In the genomic region with DNA sequence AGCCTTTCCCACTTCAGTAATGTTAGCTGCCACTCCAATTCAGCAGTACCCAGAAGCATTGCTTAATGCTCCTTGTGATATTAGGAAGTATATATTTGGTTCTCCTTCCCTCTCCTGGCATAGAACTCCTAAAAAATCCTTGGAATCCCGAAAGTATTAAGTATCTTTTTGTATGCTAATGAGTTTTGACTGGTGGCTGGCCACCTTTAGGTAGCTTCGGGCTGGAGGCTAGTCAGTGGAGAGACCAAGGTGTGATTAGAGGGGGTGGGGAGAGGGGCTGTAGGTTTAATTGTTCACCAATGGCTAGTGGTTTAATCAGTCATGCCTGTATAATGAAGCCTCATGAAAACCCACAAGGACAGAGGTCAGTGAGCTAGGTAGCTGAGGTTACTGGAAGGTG, we compare ENCODE assay signal across 11 cellular contexts. TPM values are rescaled to one million over a fixed set of nuclear protein-coding genes. Genes with fewer than 3 reads are reported as not detected.
DNase-seq lines count a peak whose midpoint lies in the region; ATAC-seq and TF ChIP-seq lines count a peak whose summit lies in the region.
"Had no signal": no experiment of that assay in that cellular context is flagged by ENCODE, and none has a peak within 500 bp of the region (broad histone marks: within the 10 kb centered on the region; RNA-seq: fewer than 3 reads in every experiment).

No MANE protein-coding gene starts in this region.

- H3K36me3 ChIP-seq in CD4-positive, CD25-positive, alpha-beta regulatory T cell (ENCODE audit: control insufficient read depth, insufficient read depth, low read length) = peaks cover 78% of the 10 kb centered on the region
- H3K36me3 ChIP-seq in IMR-90 (ENCODE audit: control insufficient read depth, insufficient read depth, low read length) (peaks cover 50% of the 10 kb centered on the region), esophagus (ENCODE audit: control insufficient read depth in 2 of 2, insufficient read depth in 2 of 2, low read length in 1 of 2) (peaks cover 13 to 17% of the 10 kb centered on the region in 2 donors), trophoblast cell (ENCODE audit: control insufficient read depth in 1 of 2, insufficient read depth in 2 of 2, low read length in 2 of 2) (peaks cover 35 to 49% of the 10 kb centered on the region in 2 experiments)

- POLR2A ChIA-PET in IMR-90 (lab: Charles Lee; ENCODE audit: unreplicated experiment) = no interaction called here

- peak overlapping the region; percentile 11; the same call in 1 of the 2 replicates for H3K4ac ChIP-seq in IMR-90 (ENCODE audit: low read depth, low read length)
- no peak overlapping the region for H3K4ac ChIP-seq in trophoblast cell (ENCODE audit: low read depth, low read length)

- peak overlapping the region in 1 of 4 donors; percentile 10 for H3K4me3 Mint-ChIP-seq in CD4-positive, CD25-positive, alpha-beta regulatory T cell

- H3K9ac ChIP-seq in IMR-90 (ENCODE audit: low read depth, low read length) = no peak overlapping the region
- no peak overlapping the region for H3K9ac ChIP-seq in trophoblast cell (ENCODE audit: low read length)

- H2AFZ ChIP-seq in IMR-90 (replicated peaks; ENCODE audit: low read length, poor library complexity) = no peak overlapping the region
- no peak overlapping the region for H2AFZ ChIP-seq in trophoblast cell (ENCODE audit: insufficient read depth, low read length, poor library complexity)

- in situ Hi-C loops in IMR-90 (cut with MboI; ENCODE audit: low sequenced_read_pairs) = no loop called here

- no peak for ATAC-seq in CD4-positive, CD25-positive, alpha-beta regulatory T cell (ENCODE audit: low read depth in 2 of 2)
- ATAC-seq in IMR-90 (ENCODE audit: low read depth) = no peak
- ATAC-seq in HG03469 (IDR thresholded peaks at IDR 0.05; ENCODE audit: unreplicated experiment) = no peak
- no peak for ATAC-seq in HG03571 (IDR thresholded peaks at IDR 0.05; ENCODE audit: unreplicated experiment)
- ATAC-seq: SK-N-SH treated with all-trans-retinoic acid at 6 μM for 48 hours had no signal

- H3K23ac ChIP-seq in IMR-90 (ENCODE audit: low read depth, low read length) = peak overlapping the region; percentile 58; the same call in 1 of the 2 replicates
- no peak overlapping the region for H3K23ac ChIP-seq in trophoblast cell (ENCODE audit: low read length)

- peaks cover 11% of the 10 kb centered on the region for H3K9me1 ChIP-seq in IMR-90 (ENCODE audit: insufficient read depth, low read length)

- H4K91ac ChIP-seq in IMR-90 (ENCODE audit: insufficient read depth, low read depth, low read length) = no peak overlapping the region
- H4K91ac ChIP-seq in trophoblast cell (ENCODE audit: low read depth, low read length) = no peak overlapping the region

- no peak for DNase-seq in CD4-positive, CD25-positive, alpha-beta regulatory T cell
- no peak for DNase-seq in IMR-90
- no peak for DNase-seq in trophoblast cell
- DNase-seq in NCI-H748 treated with DMSO at 0.1 percent for 48 hours (lab: John Stamatoyannopoulos, UW) = no peak
- DNase-seq in NCI-H1092 treated with DMSO at 0.1 percent for 48 hours (lab: John Stamatoyannopoulos, UW) = no peak
- DNase-seq: activated CD4-positive, alpha-beta T cell treated with anti-CD3 and anti-CD28 coated beads, Interleukin-2, amount 50 U/mL, for 48 hours; NCI-H345 had no signal

- H3K18ac ChIP-seq in IMR-90 (ENCODE audit: low read depth, low read length) (0 out of 2 replicates have a peak overlapping the region, but pooled peaks have one; percentile 18), trophoblast cell (ENCODE audit: low read length) (no peak overlapping the region)

- intact Hi-C loops in IMR-90 (cut with micrococcal nuclease) = no loop called here

- no peak for TF ChIP-seq CTCF in IMR-90 (conservative IDR thresholded peaks at IDR 0.05; ENCODE audit: low read depth, low read length)

- no peak overlapping the region for H2BK20ac ChIP-seq in IMR-90 (ENCODE audit: low read depth, low read length)

- no peak overlapping the region for H3K56ac ChIP-seq in IMR-90 (ENCODE audit: extremely low read depth, insufficient read depth, low read length)

- TF ChIP-seq POLR2A in IMR-90 (IDR thresholded peaks at IDR 0.05; ENCODE audit: low read depth, low read length) = no peak

- peaks cover 54% of the 10 kb centered on the region for H3K36me3 Mint-ChIP-seq in CD4-positive, CD25-positive, alpha-beta regulatory T cell

- no peak overlapping the region for H4K12ac ChIP-seq in trophoblast cell (ENCODE audit: low read depth, low read length)

- H2BK15ac ChIP-seq in IMR-90 (ENCODE audit: low read depth, low read length) = no peak overlapping the region

- no peak overlapping the region for H2AK5ac ChIP-seq in IMR-90 (ENCODE audit: low read depth, low read length)
- no peak overlapping the region for H2AK5ac ChIP-seq in trophoblast cell (ENCODE audit: low read length)

- H3K9me3 ChIP-seq in CD4-positive, CD25-positive, alpha-beta regulatory T cell (ENCODE audit: control insufficient read depth in 2 of 2, low read length in 2 of 2) = no peaks in the 10 kb centered on the region
- no peaks in the 10 kb centered on the region for H3K9me3 ChIP-seq in IMR-90 (ENCODE audit: control insufficient read depth, insufficient read depth, low read length)
- H3K9me3 ChIP-seq in esophagus (ENCODE audit: control insufficient read depth in 2 of 2, insufficient read depth in 1 of 2, low read depth in 1 of 2, low read length in 1 of 2) = no peaks in the 10 kb centered on the region
- H3K9me3 ChIP-seq in trophoblast cell (ENCODE audit: insufficient read depth, low read depth, low read length) = no peaks in the 10 kb centered on the region

- no peak for TF ChIP-seq RAD21 in IMR-90 (IDR thresholded peaks at IDR 0.05; ENCODE audit: low read length)

- no peaks in the 10 kb centered on the region for H3K9me3 Mint-ChIP-seq in CD4-positive, CD25-positive, alpha-beta regulatory T cell

- H3K4me2 ChIP-seq in IMR-90 (ENCODE audit: low read depth, low read length) (no peak overlapping the region), trophoblast cell (ENCODE audit: low read length) (no peak overlapping the region)

- H3K4me3 ChIP-seq in CD4-positive, CD25-positive, alpha-beta regulatory T cell (ENCODE audit: low read depth, low read length) = no peak overlapping the region
- H3K4me3 ChIP-seq in IMR-90 (ENCODE audit: insufficient read depth, low read depth, low read length) (no peak overlapping the region), esophagus (ENCODE audit: low read depth in 1 of 2, low read length in 2 of 2) (no peak overlapping the region), trophoblast cell (ENCODE audit: low read depth, low read length) (no peak overlapping the region)

- no peak overlapping the region for H4K5ac ChIP-seq in IMR-90 (ENCODE audit: low read depth, low read length)

- H3K27ac Mint-ChIP-seq in CD4-positive, CD25-positive, alpha-beta regulatory T cell = peak overlapping the region in 2 of 3 donors; percentile 51 to 75

- no peaks in the 10 kb centered on the region for H3K27me3 Mint-ChIP-seq in CD4-positive, CD25-positive, alpha-beta regulatory T cell

- no peak overlapping the region for H2AK9ac ChIP-seq in IMR-90 (replicated peaks; ENCODE audit: low read depth, low read length, poor library complexity)

- CTCF ChIA-PET in IMR-90 (lab: Yijun Ruan, JAX) = interaction anchor here (1.1 kb wide), 1 partner anchor 12 kb away, joined by 3 read pairs; a partner anchor contains a TSS

- H2BK120ac ChIP-seq in IMR-90 (ENCODE audit: low read depth, low read length) (no peak overlapping the region), trophoblast cell (ENCODE audit: insufficient read depth, low read length, poor library complexity) (no peak overlapping the region)

- H3K79me2 ChIP-seq in trophoblast cell (ENCODE audit: control insufficient read depth, insufficient read depth, low read length, poor library complexity) = peaks cover 6% of the 10 kb centered on the region

- peak overlapping the region; percentile 99 for H2BK5ac ChIP-seq in IMR-90 (ENCODE audit: low read depth, low read length, poor library complexity, severe bottlenecking)
- H2BK5ac ChIP-seq in trophoblast cell (ENCODE audit: low read depth, low read length, poor library complexity) = no peak overlapping the region

- H3K4me1 ChIP-seq in CD4-positive, CD25-positive, alpha-beta regulatory T cell (ENCODE audit: control insufficient read depth, insufficient read depth, low read length, poor library complexity, severe bottlenecking) = peaks cover 26% of the 10 kb centered on the region
- H3K4me1 ChIP-seq in IMR-90 (ENCODE audit: control insufficient read depth, insufficient read depth, low read length) (peaks cover 28% of the 10 kb centered on the region), esophagus (ENCODE audit: control insufficient read depth in 2 of 2, insufficient read depth in 2 of 2, low read length in 1 of 2) (peaks cover 0 to 3% of the 10 kb centered on the region in 2 donors), trophoblast cell (ENCODE audit: control insufficient read depth in 1 of 2, insufficient read depth in 2 of 2, low read length in 2 of 2) (peaks cover 19 to 24% of the 10 kb centered on the region in 2 experiments)

- H4K20me1 ChIP-seq in IMR-90 (ENCODE audit: insufficient read depth, low read length) = peaks cover 55% of the 10 kb centered on the region

- no peak overlapping the region for H2BK12ac ChIP-seq in trophoblast cell (ENCODE audit: low read length)

- WGBS in IMR-90 (ENCODE audit: extremely low coverage in 2 of 2, insufficient read length in 1 of 2), 2 experiments = 100% methylated on average over 1 of the region's 2 CpGs; no CpG with 5 or more reads in 1 of the 2 experiments
- WGBS in esophagus, 2 donors = 36 to 47% methylated on average over 2 of the region's 2 CpGs
- no CpG with 5 or more reads among the region's 2 CpGs for WGBS in trophoblast cell (ENCODE audit: extremely low coverage, insufficient coverage, insufficient read length)

- H4K8ac ChIP-seq in IMR-90 (ENCODE audit: low read depth in 2 of 2, low read length in 2 of 2) (no peak overlapping the region), trophoblast cell (ENCODE audit: low read depth, low read length) (no peak overlapping the region)

- BruUV-seq in IMR-90 (replicated peaks; lab: Mats Ljungman, UMichigan) = no TSS peak

- H3K14ac ChIP-seq in IMR-90 (replicated peaks; ENCODE audit: low read depth, low read length) (no peak overlapping the region), trophoblast cell (ENCODE audit: low read length) (no peak overlapping the region)

- H3K27ac ChIP-seq in CD4-positive, CD25-positive, alpha-beta regulatory T cell (ENCODE audit: insufficient read depth, low read length, poor library complexity, severe bottlenecking) = no peak overlapping the region
- peak overlapping the region; percentile 36; the same call in 1 of the 2 replicates for H3K27ac ChIP-seq in IMR-90 (ENCODE audit: insufficient read depth, low read length)
- peak overlapping the region; percentile 61 to 78 for H3K27ac ChIP-seq in esophagus (ENCODE audit: low read depth in 2 of 2, low read length in 1 of 2)
- peak overlapping the region; percentile 34 for H3K27ac ChIP-seq in trophoblast cell (ENCODE audit: low read depth, low read length)

- dilution Hi-C loops in IMR-90 (cut with HindIII; ENCODE audit: low sequenced_read_pairs, unreplicated experiment) = no loop called here

- H3K4me1 Mint-ChIP-seq in CD4-positive, CD25-positive, alpha-beta regulatory T cell = peaks cover 14 to 68% (median 53%) of the 10 kb centered on the region in 4 donors

- no peaks in the 10 kb centered on the region for H3K27me3 ChIP-seq in CD4-positive, CD25-positive, alpha-beta regulatory T cell (ENCODE audit: control insufficient read depth, insufficient read depth, low read length)
- no peaks in the 10 kb centered on the region for H3K27me3 ChIP-seq in IMR-90 (ENCODE audit: control insufficient read depth, insufficient read depth, low read length)
- no peaks in the 10 kb centered on the region for H3K27me3 ChIP-seq in esophagus (ENCODE audit: control insufficient read depth in 1 of 2, insufficient read depth in 2 of 2, low read length in 2 of 2)
- H3K27me3 ChIP-seq in trophoblast cell (ENCODE audit: insufficient read depth, low read length) = no peaks in the 10 kb centered on the region

- peaks cover 20 to 56% of the 10 kb centered on the region in 2 experiments for H3K79me1 ChIP-seq in IMR-90 (ENCODE audit: low read depth in 1 of 2, low read length in 2 of 2)
- peaks cover 9% of the 10 kb centered on the region for H3K79me1 ChIP-seq in trophoblast cell (ENCODE audit: low read length)

RNA-seq across cellular contexts. Expression of a gene that starts 12.2 kb away (rescaled TPM):
- total RNA-seq in CD4-positive, CD25-positive, alpha-beta regulatory T cell = 21.1 TPM
- 10 to 100 TPM; 20.0 to 35.0 (median 22.8) TPM for polyA plus RNA-seq in CD4-positive, CD25-positive, alpha-beta regulatory T cell
- total RNA-seq in IMR-90 (2012; rRNA removed) = 1.4 and 1.6 TPM in 2 replicates
- polyA plus RNA-seq in IMR-90 (2012; rRNA removed) = 6.4 and 9.5 TPM in 2 replicates
- 10.7 and 12.1 TPM in 2 replicates for polyA plus RNA-seq in IMR-90 (2012; cell fraction: cytosol; rRNA removed)
- 22.0 and 64.6 TPM in 2 replicates for polyA plus RNA-seq in IMR-90 (2012; cell fraction: nucleus; rRNA removed; ENCODE audit: low replicate concordance)
- polyA plus RNA-seq in esophagus = 100 to 1,000 TPM; 153 to 185 TPM
- polyA plus RNA-seq in trophoblast cell (2013) = 13.7 and 13.9 TPM in 2 replicates

RNA-seq across cellular contexts. Expression of a gene that starts 12.9 kb away (rescaled TPM):
- total RNA-seq in CD4-positive, CD25-positive, alpha-beta regulatory T cell = 110 TPM
- polyA plus RNA-seq in CD4-positive, CD25-positive, alpha-beta regulatory T cell = 100 to 1,000 TPM; 153 to 201 (median 160) TPM
- total RNA-seq in IMR-90 (2012; rRNA removed) = 122 and 169 TPM in 2 replicates
- polyA plus RNA-seq in IMR-90 (2012; rRNA removed) = 123 and 139 TPM in 2 replicates
- 52.8 and 54.1 TPM in 2 replicates for polyA plus RNA-seq in IMR-90 (2012; cell fraction: cytosol; rRNA removed)
- 31.2 and 88.4 TPM in 2 replicates for polyA plus RNA-seq in IMR-90 (2012; cell fraction: nucleus; rRNA removed; ENCODE audit: low replicate concordance)
- 100 to 1,000 TPM; 268 to 282 TPM for polyA plus RNA-seq in esophagus
- polyA plus RNA-seq in trophoblast cell (2013) = 201 and 203 TPM in 2 replicates
